In the genomic region with DNA sequence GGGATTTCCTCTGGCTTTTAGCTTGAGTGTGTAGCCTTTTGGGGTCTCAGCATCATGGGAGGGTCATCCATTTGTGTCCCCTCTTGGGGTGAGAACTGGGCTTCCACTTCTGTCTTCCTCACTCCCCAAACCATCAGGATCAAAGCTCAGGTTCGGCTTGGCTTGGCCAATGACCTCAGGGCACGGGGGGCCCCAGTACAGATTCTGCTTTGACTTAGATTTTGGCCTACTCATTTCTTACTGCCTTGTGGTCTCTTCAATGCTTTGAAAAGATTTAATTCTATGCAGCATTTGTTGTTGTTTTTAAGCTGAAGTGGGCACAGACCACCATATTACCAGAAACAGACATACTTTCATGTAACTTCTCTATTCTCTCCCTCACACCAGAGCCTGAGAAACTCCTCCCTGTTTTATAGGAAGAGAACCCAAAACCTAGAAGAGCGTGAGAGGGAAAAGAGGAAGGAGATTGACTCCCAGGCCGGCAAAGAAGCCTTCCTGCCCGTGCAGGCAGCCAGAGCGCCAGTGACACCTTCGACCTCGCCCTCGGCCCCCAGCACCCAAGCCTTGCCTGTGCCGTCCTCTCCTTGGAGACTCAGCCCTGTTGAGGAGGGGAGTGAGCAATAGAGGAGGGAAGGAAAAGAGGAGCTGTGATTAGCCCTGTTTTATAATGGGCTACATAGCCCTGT, we compare ENCODE assay signal across 1 cellular context.
TF ChIP-seq lines count a peak whose summit lies in the region.

No MANE protein-coding gene starts in this region.

TF ChIP-seq in IMR-90, 13 proteins besides CTCF, POLR2A, EP300 and RAD21:
- TF ChIP-seq CEBPB (IDR thresholded peaks at IDR 0.05; ENCODE audit: low read depth, low read length) (no peak), MAFK (IDR thresholded peaks at IDR 0.05; ENCODE audit: low read depth, low read length) (no peak), BHLHE40 (IDR thresholded peaks at IDR 0.05; ENCODE audit: low read depth, low read length) (no peak), CHD1 (IDR thresholded peaks at IDR 0.05; ENCODE audit: low read depth, low read length) (no peak), MAZ (IDR thresholded peaks at IDR 0.05; ENCODE audit: borderline replicate concordance, low read depth, low read length) (no peak)
TF ChIP-seq in IMR-90: peak in this region for 0.
